12 cellular contexts compared by ENCODE assay signal in the genomic region with DNA sequence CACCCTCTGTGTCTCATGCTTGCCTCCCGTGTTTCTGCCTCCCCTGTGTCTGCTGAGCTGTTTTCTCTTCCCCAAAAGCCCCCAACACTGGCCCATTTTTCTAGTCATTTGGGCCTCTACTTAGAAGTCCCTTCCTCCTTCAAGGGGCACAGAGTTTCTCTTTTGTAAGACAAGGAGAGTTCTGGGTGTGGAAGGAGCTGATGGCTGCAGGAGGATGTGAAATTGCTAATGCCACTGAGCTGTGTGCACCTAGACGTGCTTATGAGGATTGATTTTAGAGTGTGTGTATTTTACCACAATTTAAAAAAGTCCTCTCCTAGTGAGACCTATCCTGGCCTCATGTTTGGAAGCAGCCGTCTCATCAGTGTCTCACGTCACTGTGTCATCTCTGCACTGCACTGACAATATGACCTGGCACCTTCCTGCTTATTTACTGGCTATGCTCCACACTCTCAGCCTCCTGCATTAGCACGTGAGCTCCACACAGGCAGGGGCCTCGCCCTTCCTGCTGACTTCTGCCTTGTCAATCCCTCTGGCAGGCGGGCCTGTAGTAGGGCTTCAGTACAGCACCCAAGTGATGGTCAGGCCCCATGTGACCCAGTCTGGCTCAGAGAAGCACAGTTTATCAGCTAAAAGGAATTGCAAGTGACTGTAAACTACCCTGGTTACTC. TPM values are rescaled to one million over a fixed set of nuclear protein-coding genes. Genes with fewer than 3 reads are reported as not detected.
DNase-seq lines count a peak whose midpoint lies in the region; ATAC-seq lines count a peak whose summit lies in the region.
"Had no signal": no experiment of that assay in that cellular context is flagged by ENCODE, and none has a peak within 500 bp of the region (broad histone marks: within the 10 kb centered on the region; RNA-seq: fewer than 3 reads in every experiment).

No MANE protein-coding gene starts in this region.

- H4K91ac ChIP-seq in neuronal stem cell (ENCODE audit: low read depth, low read length, poor library complexity): no peak overlapping the region

- peak overlapping the region; percentile 81 for H3K27ac Mint-ChIP-seq in T-helper 1 cell treated with Interleukin-12 subunit alpha and Interleukin-12 subunit beta and Interleukin-4 antibody, amounts not matched to agents 30 μg/mL and 1 μg/mL, for 36 hours
- H3K27ac Mint-ChIP-seq in central memory CD8-positive, alpha-beta T cell (ENCODE audit: low read depth): peak overlapping the region; percentile 91

- H2AFZ ChIP-seq in neuronal stem cell (ENCODE audit: low read length): no peak overlapping the region

- no peak for DNase-seq in central memory CD8-positive, alpha-beta T cell (ENCODE audit: low spot score in 2 of 2)
- no peak for DNase-seq in neuronal stem cell (ENCODE audit: low spot score)
- no peak for DNase-seq in DMS79 (lab: John Stamatoyannopoulos, UW)
- no peak for DNase-seq in GOT3 (lab: John Stamatoyannopoulos, UW)
- DNase-seq in AG20443 (ENCODE audit: low spot score): no peak
- DNase-seq: hippocampal formation, NCI-H510A, WERI-Rb-1 had no signal

- no peak overlapping the region for H4K8ac ChIP-seq in neuronal stem cell (ENCODE audit: low read depth, low read length)

- H3K27me3 Mint-ChIP-seq in T-helper 1 cell treated with Interleukin-12 subunit alpha and Interleukin-12 subunit beta and Interleukin-4 antibody, amounts not matched to agents 30 μg/mL and 1 μg/mL, for 36 hours (ENCODE audit: low read depth): no peaks in the 10 kb centered on the region
- H3K27me3 Mint-ChIP-seq in central memory CD8-positive, alpha-beta T cell: no peaks in the 10 kb centered on the region

- peak overlapping the region; percentile 28 for H3K14ac ChIP-seq in neuronal stem cell (ENCODE audit: low read length)

- H3K18ac ChIP-seq in neuronal stem cell (ENCODE audit: low read length): no peak overlapping the region

- no peak overlapping the region for H3K27ac ChIP-seq in neuronal stem cell (replicated peaks; ENCODE audit: low read length)
- H3K27ac ChIP-seq: cardiac muscle cell, WERI-Rb-1 had no signal

- ATAC-seq in GM18868 (IDR thresholded peaks at IDR 0.05; ENCODE audit: unreplicated experiment): peak; percentile 44
- peak; percentile 86 for ATAC-seq in central memory CD8-positive, alpha-beta T cell (replicated peaks; ENCODE audit: extremely low read depth, poor library complexity, severe bottlenecking)
- ATAC-seq in GM19395 (IDR thresholded peaks at IDR 0.05; ENCODE audit: unreplicated experiment): no peak

- no peak overlapping the region for H2BK5ac ChIP-seq in neuronal stem cell (ENCODE audit: low read length)

- H3K4me3 ChIP-seq in neuronal stem cell (ENCODE audit: low read length in 2 of 2): no peak overlapping the region
- H3K4me3 ChIP-seq: cardiac muscle cell had no signal

- no peak overlapping the region for H3K9ac ChIP-seq in neuronal stem cell (ENCODE audit: low read depth, low read length, poor library complexity)

- no peak overlapping the region for H2AK5ac ChIP-seq in neuronal stem cell (ENCODE audit: low read depth, low read length)

- H3K36me3 Mint-ChIP-seq in T-helper 1 cell treated with Interleukin-12 subunit alpha and Interleukin-12 subunit beta and Interleukin-4 antibody, amounts not matched to agents 30 μg/mL and 1 μg/mL, for 36 hours (ENCODE audit: low read depth): peaks cover 21% of the 10 kb centered on the region
- H3K36me3 Mint-ChIP-seq in central memory CD8-positive, alpha-beta T cell (ENCODE audit: insufficient read depth): peaks cover 8% of the 10 kb centered on the region

- H3K4me1 Mint-ChIP-seq in T-helper 1 cell treated with Interleukin-12 subunit alpha and Interleukin-12 subunit beta and Interleukin-4 antibody, amounts not matched to agents 30 μg/mL and 1 μg/mL, for 36 hours (ENCODE audit: low read depth): peaks cover 36% of the 10 kb centered on the region
- peaks cover 63% of the 10 kb centered on the region for H3K4me1 Mint-ChIP-seq in central memory CD8-positive, alpha-beta T cell

- H3K27me3 ChIP-seq in neuronal stem cell (ENCODE audit: control insufficient read depth in 3 of 3, insufficient read depth in 3 of 3, low read depth in 1 of 3, low read length in 3 of 3): peaks cover 0 to 11% (median 0%) of the 10 kb centered on the region in 3 experiments

- H3K4me3 Mint-ChIP-seq in T-helper 1 cell treated with Interleukin-12 subunit alpha and Interleukin-12 subunit beta and Interleukin-4 antibody, amounts not matched to agents 30 μg/mL and 1 μg/mL, for 36 hours: no peak overlapping the region
- H3K4me3 Mint-ChIP-seq in central memory CD8-positive, alpha-beta T cell: no peak overlapping the region

- no peaks in the 10 kb centered on the region for H3K79me1 ChIP-seq in neuronal stem cell (ENCODE audit: low read depth, low read length)

- no peak overlapping the region for H2BK12ac ChIP-seq in neuronal stem cell (ENCODE audit: low read length)

- H2BK120ac ChIP-seq in neuronal stem cell (ENCODE audit: low read depth, low read length): no peak overlapping the region

- H3K23ac ChIP-seq in neuronal stem cell (ENCODE audit: low read depth, low read length, poor library complexity): no peak overlapping the region

- no peaks in the 10 kb centered on the region for H3K36me3 ChIP-seq in neuronal stem cell (replicated peaks in 1 of 2; ENCODE audit: control insufficient read depth in 2 of 2, insufficient read depth in 2 of 2, low read length in 2 of 2)
- H3K36me3 ChIP-seq: cardiac muscle cell, WERI-Rb-1 had no signal

- no peak overlapping the region for H3K4ac ChIP-seq in neuronal stem cell (ENCODE audit: low read length)

- H3K9me3 ChIP-seq in neuronal stem cell (replicated peaks in 1 of 2; ENCODE audit: control insufficient read depth in 2 of 2, insufficient read depth in 1 of 2, low read depth in 1 of 2, low read length in 2 of 2): peaks cover 0 to 9% of the 10 kb centered on the region in 2 donors

- H3K4me2 ChIP-seq in neuronal stem cell (ENCODE audit: insufficient read depth, low read length, poor library complexity, severe bottlenecking): no peak overlapping the region

- H2BK15ac ChIP-seq in neuronal stem cell (ENCODE audit: low read length): no peak overlapping the region

- H3K9me3 Mint-ChIP-seq in T-helper 1 cell treated with Interleukin-12 subunit alpha and Interleukin-12 subunit beta and Interleukin-4 antibody, amounts not matched to agents 30 μg/mL and 1 μg/mL, for 36 hours: peaks cover 26% of the 10 kb centered on the region
- H3K9me3 Mint-ChIP-seq in central memory CD8-positive, alpha-beta T cell: no peaks in the 10 kb centered on the region

- WGBS in neuronal stem cell (ENCODE audit: extremely low coverage in 2 of 2, insufficient read length in 2 of 2, insufficient replicate concordance in 1 of 2), 2 donors: no CpG with 5 or more reads among the region's 7 CpGs

- H3K4me1 ChIP-seq in neuronal stem cell (ENCODE audit: control insufficient read depth in 2 of 2, insufficient read depth in 1 of 2, low read depth in 1 of 2, low read length in 2 of 2): no peaks in the 10 kb centered on the region

RNA-seq across cellular contexts. Expression of gene MBP, which starts 8.0 kb away (rescaled TPM):
- polyA plus RNA-seq in neuronal stem cell (2013, experiment 1 of 2): 1.5 TPM
- 1.4 TPM for polyA plus RNA-seq in neuronal stem cell (2013, experiment 2 of 2)
